22 cellular contexts compared by ENCODE assay signal in the genomic region with DNA sequence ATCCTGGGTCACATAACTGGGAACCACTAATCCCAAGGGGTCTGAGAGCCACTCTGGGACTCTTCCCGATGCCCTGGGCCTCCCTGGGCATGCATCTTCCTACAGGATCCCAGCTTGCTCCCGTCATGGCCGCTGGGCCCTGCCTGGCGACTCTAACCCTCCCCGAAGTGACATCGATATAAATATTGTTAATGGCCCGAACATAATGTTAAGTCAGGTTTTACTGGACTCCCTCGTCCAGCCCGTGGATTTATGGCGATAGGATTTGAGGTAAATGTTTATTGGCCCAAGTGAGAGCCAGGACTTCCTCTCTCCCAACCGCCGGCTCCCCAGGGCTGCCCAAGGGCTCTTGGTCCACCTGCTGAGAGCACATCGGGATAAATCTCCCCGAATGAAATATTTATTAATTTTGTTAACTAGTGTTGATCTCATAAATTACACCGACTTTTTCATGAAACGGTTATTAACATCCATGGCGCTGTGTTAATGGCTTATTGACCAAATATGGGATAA.
"Had no signal": no experiment of that assay in that cellular context is flagged by ENCODE, and none has a peak within 500 bp of the region (broad histone marks: within the 10 kb centered on the region; RNA-seq: fewer than 3 reads in every experiment).

No MANE protein-coding gene starts in this region.

- H3K4me1 Mint-ChIP-seq: central memory CD8-positive, alpha-beta T cell; memory B cell had no signal

- H3K4me3 ChIP-seq: breast epithelium, colonic mucosa, dorsolateral prefrontal cortex, esophagus muscularis mucosa, upper lobe of left lung had no signal

- H3K27ac Mint-ChIP-seq: activated naive CD4-positive, alpha-beta T cell treated with anti-CD3 and anti-CD28 coated beads, Interleukin-2, amount 50 U/mL, for 72 hours; effector memory CD8-positive, alpha-beta T cell; memory B cell; progenitor cell of endocrine pancreas had no signal

- H3K4me3 Mint-ChIP-seq: central memory CD8-positive, alpha-beta T cell; effector memory CD8-positive, alpha-beta T cell; memory B cell; neural crest cell had no signal

- DNase-seq: activated CD4-positive, alpha-beta T cell treated with anti-CD3 and anti-CD28 coated beads, Interleukin-2, amount 50 U/mL, for 4 hours; activated gamma-delta T cell; activated T-cell treated with anti-CD3 and anti-CD28 coated beads, Interleukin-2, amount 50 U/mL, for 48 hours; colonic mucosa; effector memory CD8-positive, alpha-beta T cell; glutamatergic neuron; hippocampal formation; left ventricle myocardium superior; retina; stimulated activated CD4-positive, alpha-beta T cell treated with anti-CD3 and anti-CD28 coated beads, Interleukin-4, amount 100 ng/mL, for 24 hours; stimulated activated naive CD8-positive, alpha-beta T cell treated with anti-CD3 and anti-CD28 coated beads, Interleukin-15, Interleukin-2, amounts not matched to agents 100 U/mL and 50 U/mL, for 24 hours; T-helper 1 cell; upper lobe of left lung; WERI-Rb-1 had no signal

- H3K4me1 ChIP-seq: breast epithelium, colonic mucosa, esophagus muscularis mucosa, upper lobe of left lung had no signal

- H3K27ac ChIP-seq: breast epithelium, colonic mucosa, dorsolateral prefrontal cortex, esophagus muscularis mucosa, upper lobe of left lung, WERI-Rb-1 had no signal

- H3K36me3 Mint-ChIP-seq: activated naive CD4-positive, alpha-beta T cell treated with anti-CD3 and anti-CD28 coated beads, Interleukin-2, amount 50 U/mL, for 72 hours; memory B cell had no signal

- ATAC-seq: activated naive CD4-positive, alpha-beta T cell treated with anti-CD3 and anti-CD28 coated beads, Interleukin-2, amount 50 U/mL, for 72 hours; effector memory CD8-positive, alpha-beta T cell; left ventricle myocardium superior; stimulated activated naive CD8-positive, alpha-beta T cell treated with anti-CD3 and anti-CD28 coated beads, Interleukin-15, Interleukin-2, amounts not matched to agents 100 U/mL and 50 U/mL, for 24 hours had no signal

- H3K36me3 ChIP-seq: breast epithelium, colonic mucosa, esophagus muscularis mucosa, upper lobe of left lung, WERI-Rb-1 had no signal

- H3K27me3 ChIP-seq: colonic mucosa, upper lobe of left lung had no signal

- H3K9me3 ChIP-seq: breast epithelium, colonic mucosa, esophagus muscularis mucosa, upper lobe of left lung had no signal

- H3K9me3 Mint-ChIP-seq: activated naive CD4-positive, alpha-beta T cell treated with anti-CD3 and anti-CD28 coated beads, Interleukin-2, amount 50 U/mL, for 72 hours; central memory CD8-positive, alpha-beta T cell; effector memory CD8-positive, alpha-beta T cell; memory B cell; neural crest cell had no signal
